ENCODE assay signal across 12 cellular contexts in genomic region chr22:46062232-46062615, GRCh38.
DNase-seq lines count a peak whose midpoint lies in the region; ATAC-seq, FAIRE-seq and TF ChIP-seq lines count a peak whose summit lies in the region.
"Had no signal": no experiment of that assay in that cellular context is flagged by ENCODE, and none has a peak within 500 bp of the region (broad histone marks: within the 10 kb centered on the region; RNA-seq: fewer than 3 reads in every experiment).

No MANE protein-coding gene starts in this region.

- H3K9ac ChIP-seq in OCI-LY1 (ENCODE audit: low read length) (no peak overlapping the region), mesenchymal stem cell (ENCODE audit: low read length) (peak overlapping the region; percentile 96)

- H3K4me2 ChIP-seq in OCI-LY1 (ENCODE audit: low read length), result no peak overlapping the region
- no peak overlapping the region for H3K4me2 ChIP-seq in mesenchymal stem cell (ENCODE audit: low read length, poor library complexity, severe bottlenecking)

- H3K9me3 ChIP-seq in OCI-LY1 (ENCODE audit: low read length) (no peaks in the 10 kb centered on the region), body of pancreas (no peaks in the 10 kb centered on the region), mesenchymal stem cell (ENCODE audit: control insufficient read depth, low read length) (no peaks in the 10 kb centered on the region)

- H4K8ac ChIP-seq in mesenchymal stem cell (ENCODE audit: low read length), result no peak overlapping the region

- peaks cover 22% of the 10 kb centered on the region for H3K79me2 ChIP-seq in OCI-LY1 (ENCODE audit: insufficient read depth, low read length)

- H3K36me3 ChIP-seq in OCI-LY1 (ENCODE audit: insufficient read depth, low read length) (0 out of 2 replicates have a peak, but pooled peaks cover 5% of the 10 kb centered on the region), body of pancreas (replicated peaks in 1 of 2; ENCODE audit: insufficient read depth in 1 of 2, low read depth in 2 of 2) (no peaks in the 10 kb centered on the region), mesenchymal stem cell (ENCODE audit: control insufficient read depth in 1 of 2, insufficient read depth in 2 of 2, low read depth in 1 of 2, low read length in 2 of 2) (peaks cover 3 to 9% of the 10 kb centered on the region in 2 experiments)

- no peak for DNase-seq in body of pancreas
- DNase-seq in mesenchymal stem cell, result no peak
- no peak for DNase-seq in DMS 273 (lab: John Stamatoyannopoulos, UW; ENCODE audit: unreplicated experiment)
- DNase-seq in AML-193 (lab: John Stamatoyannopoulos, UW), result no peak
- DNase-seq in GM12891 (ENCODE audit: insufficient read length, low spot score), result no peak
- DNase-seq: activated CD8-positive, alpha-beta T cell treated with anti-CD3 and anti-CD28 coated beads for 36 hours; HFFc6; NCI-H2081 treated with DMSO at 0.1 percent for 48 hours; OCI-M1 had no signal

- H4K91ac ChIP-seq in mesenchymal stem cell (ENCODE audit: low read length), result no peak overlapping the region

- H3K27ac ChIP-seq in OCI-LY1 (ENCODE audit: low read depth, low read length, poor library complexity, severe bottlenecking), result peak overlapping the region; percentile 3
- peak overlapping the region; percentile 92 to 100 (median 100) for H3K27ac ChIP-seq in body of pancreas
- H3K27ac ChIP-seq in mesenchymal stem cell (ENCODE audit: low read length, poor library complexity, severe bottlenecking), result no peak overlapping the region
- H3K27ac ChIP-seq in temporal lobe (ENCODE audit: low read depth, low read length), result peak overlapping the region; percentile 98

- no peaks in the 10 kb centered on the region for H4K20me1 ChIP-seq in OCI-LY1 (ENCODE audit: insufficient read depth, low read length)

- H3K9me2 ChIP-seq in OCI-LY1 (ENCODE audit: low read depth, low read length), result no peaks in the 10 kb centered on the region

- no peak overlapping the region for H2AK5ac ChIP-seq in mesenchymal stem cell (ENCODE audit: low read length, severe bottlenecking)

- H3K79me1 ChIP-seq in mesenchymal stem cell (replicated peaks; ENCODE audit: low read length, poor library complexity, severe bottlenecking), result peaks cover 31% of the 10 kb centered on the region

- WGBS in body of pancreas, 2 donors, result 72 to 76% methylated on average over 13 of the region's 13 CpGs
- 86% methylated on average over 13 of the region's 13 CpGs for WGBS in mesenchymal stem cell

- no peaks in the 10 kb centered on the region for H3F3A ChIP-seq in OCI-LY1 (ENCODE audit: insufficient read depth, low read length)

- no peak overlapping the region for H3K23ac ChIP-seq in mesenchymal stem cell (ENCODE audit: low read length in 2 of 2)

- intact Hi-C loops in body of pancreas (cut with DNase I), result no loop called here

- no peak overlapping the region for H3K18ac ChIP-seq in mesenchymal stem cell (ENCODE audit: low read depth in 1 of 2, low read length in 2 of 2)

- ATAC-seq in body of pancreas, result no peak
- ATAC-seq: activated CD8-positive, alpha-beta T cell treated with anti-CD3 and anti-CD28 coated beads for 36 hours had no signal

- no peak overlapping the region for H2BK5ac ChIP-seq in mesenchymal stem cell (ENCODE audit: low read depth, low read length, poor library complexity, severe bottlenecking)

- no peak overlapping the region for H2AFZ ChIP-seq in OCI-LY1 (ENCODE audit: low read length)
- H2AFZ ChIP-seq in mesenchymal stem cell (ENCODE audit: low read depth, low read length), result no peak overlapping the region

- H3K4me3 ChIP-seq in OCI-LY1 (ENCODE audit: low read depth, low read length, poor library complexity, severe bottlenecking), result no peak overlapping the region
- no peak overlapping the region for H3K4me3 ChIP-seq in body of pancreas
- no peak overlapping the region for H3K4me3 ChIP-seq in mesenchymal stem cell (ENCODE audit: insufficient read depth in 1 of 2, low read depth in 1 of 2, low read length in 2 of 2)

- H3K4me1 ChIP-seq in OCI-LY1 (ENCODE audit: insufficient read depth, low read length, severe bottlenecking), result peaks cover 64% of the 10 kb centered on the region
- peaks cover 91% of the 10 kb centered on the region for H3K4me1 ChIP-seq in body of pancreas
- H3K4me1 ChIP-seq in mesenchymal stem cell (ENCODE audit: control insufficient read depth, insufficient read depth, low read depth, low read length), result peaks cover 9% of the 10 kb centered on the region

- no peak overlapping the region for H2BK15ac ChIP-seq in mesenchymal stem cell (ENCODE audit: low read depth, poor library complexity, severe bottlenecking)

- H3K27me3 ChIP-seq in OCI-LY1 (ENCODE audit: insufficient read depth, low read length), result no peaks in the 10 kb centered on the region
- H3K27me3 ChIP-seq in body of pancreas, result no peaks in the 10 kb centered on the region
- no peaks in the 10 kb centered on the region for H3K27me3 ChIP-seq in mesenchymal stem cell (ENCODE audit: control insufficient read depth in 1 of 2, insufficient read depth in 1 of 2, low read length in 2 of 2)

- no peak for TF ChIP-seq CTCF in OCI-LY1 (IDR thresholded peaks at IDR 0.05; ENCODE audit: low read length)
- TF ChIP-seq CTCF in body of pancreas (IDR thresholded peaks at IDR 0.05), result no peak

- H3K4ac ChIP-seq in mesenchymal stem cell (ENCODE audit: low read depth in 1 of 2, low read length in 2 of 2), result no peak overlapping the region

- no peak overlapping the region for H2BK12ac ChIP-seq in mesenchymal stem cell (ENCODE audit: low read length in 2 of 2)

- no peak for FAIRE-seq in GM12891 (lab: Jason Lieb, UNC)
- FAIRE-seq: D721Med had no signal

- H3K14ac ChIP-seq in mesenchymal stem cell (ENCODE audit: low read length in 2 of 2), result no peak overlapping the region

- H2BK120ac ChIP-seq in mesenchymal stem cell (ENCODE audit: low read depth, low read length), result no peak overlapping the region

- TF ChIP-seq POLR2A in body of pancreas (IDR thresholded peaks at IDR 0.05) (no peak), GM12891 (IDR thresholded peaks at IDR 0.05; ENCODE audit: low read depth, low read length) (no peak)

TF ChIP-seq in GM12891, 5 proteins besides CTCF, POLR2A, EP300 and RAD21:
- TF ChIP-seq POLR2AphosphoS5 (IDR thresholded peaks at IDR 0.05; ENCODE audit: low read depth, low read length) (no peak), PAX5 (IDR thresholded peaks at IDR 0.05; ENCODE audit: insufficient read depth, low read length, severe bottlenecking) (no peak), SPI1 (IDR thresholded peaks at IDR 0.05; ENCODE audit: low read depth, low read length) (no peak), POU2F2 (IDR thresholded peaks at IDR 0.05; ENCODE audit: low read depth, low read length) (no peak), TAF1 (IDR thresholded peaks at IDR 0.05; ENCODE audit: low read depth, low read length) (no peak)
